27 cellular contexts compared by ENCODE assay signal in the genomic region with DNA sequence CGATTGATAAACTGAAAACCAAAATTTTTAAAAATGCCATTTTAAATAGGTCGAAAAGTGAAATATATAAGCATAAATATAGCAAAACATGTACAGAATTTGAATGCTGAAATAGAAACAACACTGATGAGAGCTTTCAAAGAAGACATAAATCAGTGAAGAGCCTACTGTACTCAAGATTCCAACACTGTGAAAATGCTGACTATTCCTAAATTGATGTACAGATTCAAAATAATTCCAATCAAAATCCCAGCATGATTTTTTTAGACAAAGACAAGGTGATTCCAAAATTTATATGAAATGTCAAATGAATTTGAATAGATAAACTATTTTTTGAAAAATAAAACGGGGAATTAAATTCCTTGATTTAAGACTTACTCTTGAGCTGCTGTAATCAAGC.
"Had no signal": no experiment of that assay in that cellular context is flagged by ENCODE, and none has a peak within 500 bp of the region (broad histone marks: within the 10 kb centered on the region; RNA-seq: fewer than 3 reads in every experiment).

No MANE protein-coding gene starts in this region.

- H3K27ac ChIP-seq: stomach, suprapubic skin, testis, thoracic aorta, thyroid gland, tibial artery, tibial nerve, transverse colon, upper lobe of left lung, upper lobe of right lung, uterus, vagina had no signal

- DNase-seq: stimulated activated CD4-positive, alpha-beta T cell treated with anti-CD3 and anti-CD28 coated beads, Interleukin-2, amount 100 ng/mL, for 48 hours; stimulated activated CD4-positive, alpha-beta T cell treated with anti-CD3 and anti-CD28 coated beads, Interleukin-4, amount 100 ng/mL, for 1 hour; stimulated activated CD4-positive, alpha-beta T cell treated with anti-CD3 and anti-CD28 coated beads, Interleukin-4, amount 100 ng/mL, for 24 hours; stimulated activated CD4-positive, alpha-beta T cell treated with anti-CD3 and anti-CD28 coated beads, Interleukin-4, amount 100 ng/mL, for 4 hours; stimulated activated CD8-positive, alpha-beta memory T cell treated with anti-CD3 and anti-CD28 coated beads, Interleukin-4, amount 100 ng/mL, for 48 hours; stimulated activated naive B cell treated with anti-CD40 and anti-IgM and Interleukin-4, amounts not matched to agents 10 μg/mL and 1 μg/mL and 100 μg/mL, for 72 hours; stimulated activated naive CD4-positive, alpha-beta T cell; stimulated activated naive CD4-positive, alpha-beta T cell treated with Interleukin-2 at 50 U/mL for 16 hours; stimulated activated naive CD8-positive, alpha-beta T cell treated with anti-CD3 and anti-CD28 coated beads, Interleukin-15, amount 100 ng/mL, for 72 hours; stimulated activated naive CD8-positive, alpha-beta T cell treated with anti-CD3 and anti-CD28 coated beads, Interleukin-15, Interleukin-2, amounts not matched to agents 100 U/mL and 50 U/mL, for 24 hours; stomach; substantia nigra; testis; thyroid gland; tibial artery; transverse colon; trophoblast cell; upper lobe of left lung; upper lobe of right lung; uterus had no signal

- FAIRE-seq: urothelium cell line had no signal

- ATAC-seq: stimulated activated effector memory CD8-positive, alpha-beta T cell treated with anti-CD3 and anti-CD28 coated beads, Interleukin-12 subunit alpha, Interleukin-12 subunit beta, amount 100 ng/mL, for 72 hours; stimulated activated memory B cell treated with anti-CD40 and anti-IgM and Interleukin-4, amounts not matched to agents 10 μg/mL and 1 μg/mL and 100 μg/mL, for 72 hours; stimulated activated naive B cell treated with anti-CD40 and anti-IgM and Interleukin-4, amounts not matched to agents 10 μg/mL and 1 μg/mL and 100 μg/mL, for 72 hours; stimulated activated naive CD8-positive, alpha-beta T cell treated with anti-CD3 and anti-CD28 coated beads, Interleukin-15, amount 100 ng/mL, for 72 hours; stimulated activated naive CD8-positive, alpha-beta T cell treated with anti-CD3 and anti-CD28 coated beads, Interleukin-15, Interleukin-2, amounts not matched to agents 100 U/mL and 50 U/mL, for 24 hours; upper lobe of right lung had no signal

- H3K9me3 ChIP-seq: stomach, suprapubic skin, testis, thoracic aorta, thyroid gland, tibial artery, tibial nerve, transverse colon, upper lobe of left lung, upper lobe of right lung, uterus, vagina had no signal

- H3K27me3 ChIP-seq: suprapubic skin, testis, thyroid gland, tibial artery, tibial nerve, transverse colon, upper lobe of left lung, upper lobe of right lung, uterus, vagina had no signal

- H3K4me1 ChIP-seq: stomach, suprapubic skin, testis, thyroid gland, tibial artery, tibial nerve, transverse colon, upper lobe of left lung, upper lobe of right lung, uterus, vagina had no signal

- H3K4me3 ChIP-seq: stomach, suprapubic skin, testis, thoracic aorta, thyroid gland, tibial artery, tibial nerve, transverse colon, upper lobe of left lung, upper lobe of right lung, uterus, vagina had no signal

- H3K36me3 ChIP-seq: stomach, suprapubic skin, thoracic aorta, thyroid gland, tibial artery, tibial nerve, transverse colon, upper lobe of left lung, upper lobe of right lung, uterus, vagina had no signal
